ENCODE assay signal across 18 cellular contexts in the genomic region with DNA sequence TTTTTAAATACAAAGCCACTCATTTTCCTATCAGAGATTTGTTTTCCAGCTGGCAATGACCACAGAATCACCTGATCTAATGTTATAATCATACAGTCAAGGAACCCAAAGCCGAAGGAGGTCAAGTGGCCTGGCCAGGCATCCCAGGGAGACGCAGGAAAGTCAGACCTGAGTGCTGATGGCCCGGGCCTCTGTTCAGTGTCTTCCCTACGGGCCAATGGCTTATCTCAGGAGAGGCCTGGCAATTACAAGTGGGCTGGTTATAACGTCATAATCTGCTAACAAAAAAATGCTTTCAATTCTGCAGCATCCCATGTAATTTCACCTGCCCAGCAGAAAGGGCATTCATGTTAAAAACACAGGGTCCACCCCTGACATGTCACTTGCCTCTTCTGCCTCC. TPM values are rescaled to one million over a fixed set of nuclear protein-coding genes. Genes with fewer than 3 reads are reported as not detected.
DNase-seq lines count a peak whose midpoint lies in the region; ATAC-seq and TF ChIP-seq lines count a peak whose summit lies in the region.
"Had no signal": no experiment of that assay in that cellular context is flagged by ENCODE, and none has a peak within 500 bp of the region (broad histone marks: within the 10 kb centered on the region; RNA-seq: fewer than 3 reads in every experiment).

No MANE protein-coding gene starts in this region.

- intact Hi-C loops in left ventricle myocardium superior (cut with micrococcal nuclease): no loop called here

- H3K4me3 Mint-ChIP-seq in T-helper 17 cell: peak overlapping the region; percentile 41

- H3K4me2 ChIP-seq in BLaER1: peak overlapping the region; percentile 81
- H3K4me2 ChIP-seq in Karpas-422 (ENCODE audit: low read depth, low read length, poor library complexity, severe bottlenecking): no peak overlapping the region
- no peak overlapping the region for H3K4me2 ChIP-seq in hepatocyte

- no peaks in the 10 kb centered on the region for H3K27me3 Mint-ChIP-seq in T-helper 17 cell

- DNase-seq in Karpas-422 (no peak), T-helper 17 cell (no peak), left ventricle myocardium superior (peak; percentile 62), substantia nigra (lab: John Stamatoyannopoulos, UW) (no peak), hepatocyte (ENCODE audit: low spot score) (no peak)
- DNase-seq: IMR-90, NCI-H1105, NCI-H146, NCI-H2029, NCI-H345, NCI-H524, NCI-H774, SJCRH30 had no signal

- no peak for TF ChIP-seq CTCF in hepatocyte (IDR thresholded peaks at IDR 0.05; ENCODE audit: poor library complexity)

- ATAC-seq in T-helper 17 cell (no peak), left ventricle myocardium superior (peak; percentile 73), HG03520 (IDR thresholded peaks at IDR 0.05; ENCODE audit: unreplicated experiment) (no peak)
- ATAC-seq: Panc1 had no signal

- H3K4me1 ChIP-seq in BLaER1 (peaks cover 82% of the 10 kb centered on the region), Karpas-422 (ENCODE audit: low read length) (peaks cover 32% of the 10 kb centered on the region), hepatocyte (ENCODE audit: insufficient read depth) (peaks cover 10% of the 10 kb centered on the region)
- H3K4me1 ChIP-seq: SJCRH30 had no signal

- peaks cover 96% of the 10 kb centered on the region for H3K36me3 ChIP-seq in BLaER1
- H3K36me3 ChIP-seq in Karpas-422 (ENCODE audit: insufficient read depth, low read length): peaks cover 19% of the 10 kb centered on the region
- H3K36me3 ChIP-seq in hepatocyte (replicated peaks; ENCODE audit: insufficient read depth, low read depth): no peaks in the 10 kb centered on the region

- peaks cover 97% of the 10 kb centered on the region for H4K20me1 ChIP-seq in BLaER1
- H4K20me1 ChIP-seq in Karpas-422 (ENCODE audit: insufficient read depth, low read depth, low read length): no peaks in the 10 kb centered on the region
- H4K20me1 ChIP-seq in hepatocyte (ENCODE audit: insufficient read depth, poor library complexity, severe bottlenecking): no peaks in the 10 kb centered on the region

- no peaks in the 10 kb centered on the region for H3K9me2 ChIP-seq in Karpas-422 (replicated peaks; ENCODE audit: insufficient read depth, low read length)
- no peaks in the 10 kb centered on the region for H3K9me2 ChIP-seq in hepatocyte (replicated peaks; ENCODE audit: insufficient read depth)

- peaks cover 40% of the 10 kb centered on the region for H3K4me1 Mint-ChIP-seq in T-helper 17 cell

- H3K9me3 ChIP-seq in BLaER1 (no peaks in the 10 kb centered on the region), Karpas-422 (ENCODE audit: low read length) (no peaks in the 10 kb centered on the region), T-helper 17 cell (ENCODE audit: control insufficient read depth, low read length, poor library complexity, severe bottlenecking) (no peaks in the 10 kb centered on the region), hepatocyte (ENCODE audit: low read depth) (no peaks in the 10 kb centered on the region)
- H3K9me3 ChIP-seq: SJCRH30 had no signal

- H3K36me3 Mint-ChIP-seq in T-helper 17 cell (ENCODE audit: low read depth): peaks cover 18% of the 10 kb centered on the region

- H3K4me3 ChIP-seq in BLaER1: no peak overlapping the region
- H3K4me3 ChIP-seq in Karpas-422 (ENCODE audit: low read length): no peak overlapping the region
- no peak overlapping the region for H3K4me3 ChIP-seq in hepatocyte
- H3K4me3 ChIP-seq: SJCRH30 had no signal

- H3K79me2 ChIP-seq in Karpas-422 (ENCODE audit: low read length) (peaks cover 2% of the 10 kb centered on the region; the same call in 1 of the 2 replicates), hepatocyte (peaks cover 44% of the 10 kb centered on the region)

- no peak overlapping the region for H3K9ac ChIP-seq in BLaER1
- no peak overlapping the region for H3K9ac ChIP-seq in Karpas-422 (ENCODE audit: low read length)
- H3K9ac ChIP-seq: KMS-11 had no signal

- H3K27ac ChIP-seq in BLaER1 (no peak overlapping the region), Karpas-422 (ENCODE audit: low read length) (0 out of 2 replicates have a peak overlapping the region, but pooled peaks have one; percentile 2), substantia nigra (ENCODE audit: low read depth, low read length, poor library complexity, severe bottlenecking) (no peak overlapping the region), hepatocyte (no peak overlapping the region)
- H3K27ac ChIP-seq: C4-2B, KMS-11, SJCRH30 had no signal

- H2AFZ ChIP-seq in Karpas-422 (ENCODE audit: low read length): no peak overlapping the region
- no peak overlapping the region for H2AFZ ChIP-seq in hepatocyte

- H3K27me3 ChIP-seq in BLaER1 (no peaks in the 10 kb centered on the region), Karpas-422 (ENCODE audit: low read length) (no peaks in the 10 kb centered on the region), hepatocyte (no peaks in the 10 kb centered on the region)
- H3K27me3 ChIP-seq: SJCRH30 had no signal

- 77% methylated on average over 5 of the region's 5 CpGs for WGBS in hepatocyte (ENCODE audit: low lambda C conversion rate, missing lambda C conversion rate)

- peak overlapping the region; percentile 8 for H3K27ac Mint-ChIP-seq in T-helper 17 cell

RNA-seq across cellular contexts. Expression of a gene that starts 43.5 kb away (rescaled TPM):
- total RNA-seq in Karpas-422 (2014; rRNA removed; shearing (Covaris generic); ENCODE audit: low replicate concordance): 34.2 and 35.2 TPM in 2 replicates
- total RNA-seq in T-helper 17 cell (10 to 100 TPM; 72.3 to 72.7 TPM), left ventricle myocardium superior (72.2 TPM), hepatocyte (41.0 and 50.1 TPM in 2 replicates)
- 55.8 and 56.1 TPM in 2 replicates for polyA plus RNA-seq in hepatocyte
